ENCODE assay signal across 7 cellular contexts in genomic region chr17:7887482-7888183, GRCh38. TPM values are rescaled to one million over a fixed set of nuclear protein-coding genes. Genes with fewer than 3 reads are reported as not detected.
A peak's percentile ranks its signal among the peaks of the same experiment; 100 is the strongest.
DNase-seq lines count a peak whose midpoint lies in the region; ATAC-seq and TF ChIP-seq lines count a peak whose summit lies in the region.

No MANE protein-coding gene starts in this region.

- H3K9me3 Mint-ChIP-seq in endothelial cell (ENCODE audit: unreplicated experiment): no peaks in the 10 kb centered on the region
- no peaks in the 10 kb centered on the region for H3K9me3 Mint-ChIP-seq in mesothelial cell of epicardium

- H3K27me3 Mint-ChIP-seq in endothelial cell (ENCODE audit: unreplicated experiment) (peaks cover 8% of the 10 kb centered on the region), mesothelial cell of epicardium (ENCODE audit: low read depth) (no peaks in the 10 kb centered on the region)

- peaks cover 14% of the 10 kb centered on the region for H3K4me1 Mint-ChIP-seq in endothelial cell (ENCODE audit: unreplicated experiment)
- peaks cover 6% of the 10 kb centered on the region for H3K4me1 Mint-ChIP-seq in mesothelial cell of epicardium

- TF ChIP-seq CTCF in endothelial cell (IDR thresholded peaks at IDR 0.05; ENCODE audit: unreplicated experiment) (no peak), mesothelial cell of epicardium (IDR thresholded peaks at IDR 0.05; ENCODE audit: unreplicated experiment) (no peak)

- no peak overlapping the region for H3K27ac Mint-ChIP-seq in endothelial cell (ENCODE audit: unreplicated experiment)
- no peak overlapping the region for H3K27ac Mint-ChIP-seq in mesothelial cell of epicardium

- H3K36me3 Mint-ChIP-seq in endothelial cell (ENCODE audit: low read depth, unreplicated experiment) (peaks cover 15% of the 10 kb centered on the region), mesothelial cell of epicardium (peaks cover 11% of the 10 kb centered on the region)

- peak; percentile 24 for TF ChIP-seq POLR2A in GM18505 (IDR thresholded peaks at IDR 0.05; ENCODE audit: borderline replicate concordance, extremely low read depth, insufficient read depth, insufficient read length)

- no peak overlapping the region for H3K4me3 Mint-ChIP-seq in endothelial cell (ENCODE audit: unreplicated experiment)
- H3K4me3 Mint-ChIP-seq in mesothelial cell of epicardium: no peak overlapping the region

- peak; percentile 46 for ATAC-seq in GM18505 (IDR thresholded peaks at IDR 0.05; ENCODE audit: unreplicated experiment)

- DNase-seq in HT1080 (ENCODE audit: low read depth): peak; percentile 98
- peak; percentile 97 for DNase-seq in NOMO-1 (lab: John Stamatoyannopoulos, UW; ENCODE audit: unreplicated experiment in 2 of 2)
- DNase-seq in activated CD8-positive, alpha-beta memory T cell treated with anti-CD3 and anti-CD28 coated beads, Interleukin-2, amount 50 U/mL, for 1 hour (ENCODE audit: extremely low read depth): peak; percentile 73
- peak; percentile 84 for DNase-seq in endothelial cell (ENCODE audit: low spot score)
- DNase-seq in mesothelial cell of epicardium (ENCODE audit: low spot score in 2 of 2, unreplicated experiment in 2 of 2): peak; percentile 92 to 94
- DNase-seq in stimulated activated CD8-positive, alpha-beta memory T cell treated with anti-CD3 and anti-CD28 coated beads, Interleukin-15, amount 100 ng/mL, for 1 hour (ENCODE audit: low read depth): peak; percentile 76

RNA-seq across cellular contexts. Expression of gene CHD3, which starts 1.0 kb away (rescaled TPM):
- 82.5 and 84.7 TPM in 2 replicates for total RNA-seq in HT1080 (2014; rRNA removed; shearing (Covaris generic))
- polyA plus RNA-seq in HT1080 (2015; cell fraction: cytosol; rRNA removed): 35.8 and 39.0 TPM in 2 replicates
- 107 and 119 TPM in 2 replicates for polyA plus RNA-seq in HT1080 (2015; cell fraction: nucleus; rRNA removed)
- total RNA-seq in endothelial cell (ENCODE audit: unreplicated experiment): 133 TPM
- total RNA-seq in mesothelial cell of epicardium: 333 to 339 TPM (median 337 TPM) in 3 replicates

RNA-seq across cellular contexts. Expression of gene RNF227, which starts 28.5 kb away (rescaled TPM):
- 0.90 and 2.3 TPM in 2 replicates for total RNA-seq in HT1080 (2014; rRNA removed; shearing (Covaris generic))
- polyA plus RNA-seq in HT1080 (2015; cell fraction: cytosol; rRNA removed): 5.6 and 11.7 TPM in 2 replicates
- polyA plus RNA-seq in HT1080 (2015; cell fraction: nucleus; rRNA removed): 3.3 and 3.6 TPM in 2 replicates
- 0.77 TPM for total RNA-seq in endothelial cell (ENCODE audit: unreplicated experiment)
- 3.0 to 3.4 TPM (median 3.1 TPM) in 3 replicates for total RNA-seq in mesothelial cell of epicardium

RNA-seq across cellular contexts. Expression of gene CYB5D1, which starts 29.8 kb away (rescaled TPM):
- 4.8 and 6.4 TPM in 2 replicates for total RNA-seq in HT1080 (2014; rRNA removed; shearing (Covaris generic))
- polyA plus RNA-seq in HT1080 (2015; cell fraction: cytosol; rRNA removed): 5.7 and 5.9 TPM in 2 replicates
- 8.6 and 8.8 TPM in 2 replicates for polyA plus RNA-seq in HT1080 (2015; cell fraction: nucleus; rRNA removed)
- total RNA-seq in endothelial cell (ENCODE audit: unreplicated experiment) (6.4 TPM), mesothelial cell of epicardium (12.5 to 13.0 TPM (median 13.0 TPM) in 3 replicates)

RNA-seq across cellular contexts. Expression of gene NAA38, which starts 30.3 kb away (rescaled TPM):
- 98.2 and 168 TPM in 2 replicates for total RNA-seq in HT1080 (2014; rRNA removed; shearing (Covaris generic))
- 46.6 and 75.3 TPM in 2 replicates for polyA plus RNA-seq in HT1080 (2015; cell fraction: cytosol; rRNA removed)
- polyA plus RNA-seq in HT1080 (2015; cell fraction: nucleus; rRNA removed): 32.2 and 33.5 TPM in 2 replicates
- total RNA-seq in endothelial cell (ENCODE audit: unreplicated experiment) (97.9 TPM), mesothelial cell of epicardium (63.9 to 67.2 TPM (median 66.4 TPM) in 3 replicates)

RNA-seq across cellular contexts. Expression of gene TMEM88, which starts 32.8 kb away (rescaled TPM):
- total RNA-seq in HT1080 (2014; rRNA removed; shearing (Covaris generic)): 0.88 TPM in 1 of 2 replicates, not detected in the other
- 0.61 TPM in 1 of 2 replicates, not detected in the other for polyA plus RNA-seq in HT1080 (2015; cell fraction: cytosol; rRNA removed)
- polyA plus RNA-seq in HT1080 (2015; cell fraction: nucleus; rRNA removed): 0.47 and 0.88 TPM in 2 replicates
- total RNA-seq in endothelial cell (ENCODE audit: unreplicated experiment) (13.6 TPM), mesothelial cell of epicardium (12.3 to 15.4 TPM (median 15.2 TPM) in 3 replicates)

Comparison
In these comparisons a context has a peak if more than half of its experiments do, and no peak if none do; other contexts are left out.
1. Peak in every context shown above with its lines: DNase-seq and ATAC-seq.